22 cellular contexts compared by ENCODE assay signal in the genomic region with DNA sequence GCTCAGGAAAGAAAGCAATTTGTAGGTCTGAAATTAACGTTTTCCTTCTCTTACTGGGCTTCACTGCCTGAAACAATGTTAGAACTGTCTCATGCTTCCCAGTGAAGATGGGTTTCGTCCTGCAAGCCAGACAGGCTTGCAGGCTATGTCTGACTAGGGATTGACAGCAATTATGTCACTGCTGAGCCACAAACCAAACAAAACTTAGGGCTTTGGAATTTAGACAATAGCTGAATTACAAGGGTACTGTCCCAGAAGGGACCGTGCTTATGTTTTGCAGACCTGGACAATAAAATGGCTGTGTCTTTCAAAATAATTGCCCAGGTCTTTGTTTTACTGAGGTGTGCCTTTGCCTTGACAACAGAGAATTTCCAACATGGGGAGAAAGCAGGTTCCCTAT. TPM values are rescaled to one million over a fixed set of nuclear protein-coding genes. Genes with fewer than 3 reads are reported as not detected.
DNase-seq lines count a peak whose midpoint lies in the region; ATAC-seq, FAIRE-seq and TF ChIP-seq lines count a peak whose summit lies in the region.
"Had no signal": no experiment of that assay in that cellular context is flagged by ENCODE, and none has a peak within 500 bp of the region (broad histone marks: within the 10 kb centered on the region; RNA-seq: fewer than 3 reads in every experiment).

No MANE protein-coding gene starts in this region.

- no peak overlapping the region for H2BK12ac ChIP-seq in trophoblast cell (ENCODE audit: low read length)

- peak overlapping the region; percentile 93 for H2BK5ac ChIP-seq in trophoblast cell (ENCODE audit: low read depth, low read length, poor library complexity)

- no TSS peak for BruUV-seq in PC-3 (replicated peaks; lab: Mats Ljungman, UMichigan)

- no peak overlapping the region for H2BK120ac ChIP-seq in trophoblast cell (ENCODE audit: insufficient read depth, low read length, poor library complexity)

- H3K4ac ChIP-seq in trophoblast cell (ENCODE audit: low read depth, low read length), result no peak overlapping the region

- H3K18ac ChIP-seq in trophoblast cell (ENCODE audit: low read length), result no peak overlapping the region

- H3K79me1 ChIP-seq in trophoblast cell (ENCODE audit: low read length), result peaks cover 32% of the 10 kb centered on the region

- H3K4me1 ChIP-seq in PC-3 (ENCODE audit: insufficient read depth, low read length) (peaks cover 76% of the 10 kb centered on the region), trophoblast cell (ENCODE audit: control insufficient read depth in 1 of 2, insufficient read depth in 2 of 2, low read length in 2 of 2) (peaks cover 14 to 24% of the 10 kb centered on the region in 2 experiments), pancreas (no peaks in the 10 kb centered on the region)

- POLR2A ChIA-PET in PC-3 (lab: Charles Lee; ENCODE audit: unreplicated experiment) (no interaction called here), RWPE1 (lab: Yijun Ruan, JAX; ENCODE audit: low non-redundant PET) (no interaction called here)

- no peak overlapping the region for H4K8ac ChIP-seq in trophoblast cell (ENCODE audit: low read depth, low read length)

- H3K14ac ChIP-seq in trophoblast cell (ENCODE audit: low read length), result no peak overlapping the region

- H2AK5ac ChIP-seq in trophoblast cell (ENCODE audit: low read length), result no peak overlapping the region

- no peak overlapping the region for H3K23ac ChIP-seq in trophoblast cell (ENCODE audit: low read length)

- no CpG with 5 or more reads among the region's 3 CpGs for WGBS in trophoblast cell (ENCODE audit: extremely low coverage, insufficient coverage, insufficient read length)
- WGBS in pancreas, 2 donors, result 53 to 54% methylated on average over 3 of the region's 3 CpGs

- H3K9me3 ChIP-seq in PC-3 (ENCODE audit: low read length) (no peaks in the 10 kb centered on the region), trophoblast cell (ENCODE audit: insufficient read depth, low read depth, low read length) (no peaks in the 10 kb centered on the region), pancreas (no peaks in the 10 kb centered on the region)
- H3K9me3 ChIP-seq: BLaER1 had no signal

- FAIRE-seq in pancreas (lab: Jason Lieb, UNC), result no peak
- FAIRE-seq: D721Med, GM12891, GM18507, H54, RCC 7860 had no signal

- no peaks in the 10 kb centered on the region for H4K20me1 ChIP-seq in PC-3 (ENCODE audit: low read length)
- H4K20me1 ChIP-seq: BLaER1 had no signal

- no peak overlapping the region for H4K12ac ChIP-seq in trophoblast cell (ENCODE audit: low read depth, low read length)

- intact Hi-C loops in PC-3 (cut with micrococcal nuclease) (no loop called here), pancreas (cut with DNase I) (no loop called here)

- CTCF ChIA-PET in PC-3 (lab: Charles Lee) (interaction anchor here (0.6 to 0.7 kb wide), 5 partner anchors 27 to 1450 kb away, joined by 3 to 8 read pairs (median 3); no protein-coding TSS in a partner anchor), RWPE1 (lab: Yijun Ruan, JAX) (no interaction called here)

- H3K4me2 ChIP-seq in PC-3 (ENCODE audit: low read length), result peak overlapping the region; percentile 39
- H3K4me2 ChIP-seq in trophoblast cell (ENCODE audit: low read length), result peak overlapping the region; percentile 11
- H3K4me2 ChIP-seq: BLaER1 had no signal

- H3K27me3 ChIP-seq in PC-3 (ENCODE audit: low read length) (no peaks in the 10 kb centered on the region), trophoblast cell (ENCODE audit: insufficient read depth, low read length) (no peaks in the 10 kb centered on the region), pancreas (no peaks in the 10 kb centered on the region)
- H3K27me3 ChIP-seq: BLaER1 had no signal

- no peak for TF ChIP-seq CTCF in PC-3 (conservative IDR thresholded peaks at IDR 0.05; ENCODE audit: low read depth, low read length)
- no peak for TF ChIP-seq CTCF in epithelial cell of esophagus (IDR thresholded peaks at IDR 0.05; ENCODE audit: insufficient read depth, low read depth, low read length, missing control alignments)
- TF ChIP-seq CTCF in pancreas (IDR thresholded peaks at IDR 0.05), result no peak
- TF ChIP-seq CTCF in RWPE1 (conservative IDR thresholded peaks at IDR 0.05; ENCODE audit: low read depth), result no peak

- H3K79me2 ChIP-seq in PC-3 (ENCODE audit: low read length), result no peaks in the 10 kb centered on the region
- peaks cover 2% of the 10 kb centered on the region for H3K79me2 ChIP-seq in trophoblast cell (ENCODE audit: control insufficient read depth, insufficient read depth, low read length, poor library complexity)

- no peaks in the 10 kb centered on the region for H3K9me2 ChIP-seq in PC-3 (replicated peaks; ENCODE audit: low read length)

- H3K27ac ChIP-seq in PC-3 (ENCODE audit: low read length), result peak overlapping the region; percentile 70
- peak overlapping the region; percentile 99 for H3K27ac ChIP-seq in trophoblast cell (ENCODE audit: low read depth, low read length)
- no peak overlapping the region for H3K27ac ChIP-seq in pancreas
- H3K27ac ChIP-seq in RWPE1, result no peak overlapping the region
- H3K27ac ChIP-seq: 22Rv1, BLaER1 had no signal

- H2AFZ ChIP-seq in PC-3 (ENCODE audit: low read length) (peak overlapping the region; percentile 42), trophoblast cell (ENCODE audit: insufficient read depth, low read length, poor library complexity) (no peak overlapping the region)

- H3K4me3 ChIP-seq in PC-3 (ENCODE audit: low read length) (no peak overlapping the region; the same call in 1 of the 2 replicates), epithelial cell of esophagus (ENCODE audit: low read length) (no peak overlapping the region), trophoblast cell (ENCODE audit: low read depth, low read length) (no peak overlapping the region), pancreas (no peak overlapping the region)
- H3K4me3 ChIP-seq: BLaER1 had no signal

- DNase-seq in NCI-H748 (lab: John Stamatoyannopoulos, UW; ENCODE audit: unreplicated experiment) (peak; percentile 5), NCI-H748 treated with DMSO at 0.1 percent for 48 hours (lab: John Stamatoyannopoulos, UW) (no peak), PC-3 (peak; percentile 79), epithelial cell of esophagus (ENCODE audit: low read depth) (peak; percentile 43), trophoblast cell (no peak), hypothalamus (lab: John Stamatoyannopoulos, UW) (no peak), pancreas (no peak), RWPE1 (ENCODE audit: low spot score) (no peak)
- DNase-seq: CD8-positive, alpha-beta memory T cell; DMS79; GF-D8; NCI-H1417; NCI-H1930; NCI-H2171 treated with DMSO at 0.1 percent for 48 hours; SIG-M5 had no signal

- ATAC-seq in PC-3 (peak; percentile 51), pancreas (no peak)

- H4K91ac ChIP-seq in trophoblast cell (ENCODE audit: low read depth, low read length), result peak overlapping the region; percentile 87

- H3K36me3 ChIP-seq in PC-3 (ENCODE audit: low read depth, low read length) (no peaks in the 10 kb centered on the region), trophoblast cell (ENCODE audit: control insufficient read depth in 1 of 2, insufficient read depth in 2 of 2, low read length in 2 of 2) (no peaks in the 10 kb centered on the region), pancreas (no peaks in the 10 kb centered on the region)
- H3K36me3 ChIP-seq: BLaER1 had no signal

- peaks cover 6% of the 10 kb centered on the region for H3F3A ChIP-seq in PC-3 (ENCODE audit: low read length, unreplicated experiment)

- H3K9ac ChIP-seq in PC-3 (ENCODE audit: low read length) (no peak overlapping the region), trophoblast cell (ENCODE audit: low read length) (no peak overlapping the region)
- H3K9ac ChIP-seq: BLaER1 had no signal

RNA-seq across cellular contexts. Expression of a gene that starts 46.3 kb away (rescaled TPM):
- total RNA-seq in PC-3 (2014; rRNA removed) (17.0 and 20.4 TPM in 2 replicates), pancreas (100 to 1,000 TPM in 1 of 6 donors, 10 to 100 TPM in 3, 1 to 10 TPM in 2; 6.1 to 100 (median 30.1) TPM)
- polyA plus RNA-seq in trophoblast cell (2013), result 175 and 183 TPM in 2 replicates
- polyA plus RNA-seq in pancreas, result 10 to 100 TPM in 1 of 2 donors, 1 to 10 TPM in 1; 6.9 to 12.7 TPM
- total RNA-seq: CD8-positive, alpha-beta memory T cell had no signal

Comparison
In these comparisons a context has a peak if more than half of its experiments do, and no peak if none do; other contexts are left out.
1. DNase-seq: peak in NCI-H748 (single experiment), PC-3 (single experiment) and epithelial cell of esophagus (single experiment); none in NCI-H748 treated with DMSO at 0.1 percent for 48 hours (single experiment), trophoblast cell (0 of 2), hypothalamus (0 of 51), pancreas (0 of 6) and RWPE1 (single experiment).
2. H3K27ac ChIP-seq: peak in PC-3 (single experiment) and trophoblast cell (single experiment); none in pancreas (0 of 4) and RWPE1 (single experiment).